ENCODE assay signal across 20 cellular contexts in the genomic region with DNA sequence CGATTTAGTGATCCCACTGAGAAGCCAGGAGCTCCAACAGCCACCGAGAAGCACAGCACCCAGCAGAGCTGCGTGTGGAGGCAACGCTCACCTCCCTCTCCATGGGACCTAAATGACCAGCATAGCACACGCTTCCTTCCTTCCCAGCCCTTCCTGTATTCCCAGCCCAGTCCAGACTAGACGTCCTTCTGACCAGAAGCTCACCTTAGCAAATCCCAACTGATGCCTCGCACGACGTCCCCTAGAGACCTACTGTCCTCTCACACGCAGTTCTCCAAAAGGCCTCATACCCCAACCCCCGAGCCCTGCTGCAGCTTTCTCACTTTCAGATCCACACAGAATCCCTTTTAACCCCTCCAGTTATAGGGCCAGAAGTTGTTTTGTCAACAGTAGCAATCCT.
A peak's percentile ranks its signal among the peaks of the same experiment; 100 is the strongest.
DNase-seq lines count a peak whose midpoint lies in the region; ATAC-seq and TF ChIP-seq lines count a peak whose summit lies in the region.
"Had no signal": no experiment of that assay in that cellular context is flagged by ENCODE, and none has a peak within 500 bp of the region (broad histone marks: within the 10 kb centered on the region; RNA-seq: fewer than 3 reads in every experiment).

No MANE protein-coding gene starts in this region.

- peak in 3 of 4 donors; percentile 49 to 82 (median 56) for ATAC-seq in heart left ventricle
- no peak for ATAC-seq in Right ventricle myocardium superior (ENCODE audit: poor library complexity)
- no peak for ATAC-seq in gastrocnemius medialis
- no peak for ATAC-seq in HG02678 (IDR thresholded peaks at IDR 0.05; ENCODE audit: unreplicated experiment)

- WGBS in heart left ventricle, 4 donors: 53 to 71% (median 63%) methylated on average over 11 of the region's 11 CpGs
- 92% methylated on average over 11 of the region's 11 CpGs for WGBS in hepatocyte (ENCODE audit: low lambda C conversion rate, missing lambda C conversion rate)

- in situ Hi-C loops in gastrocnemius medialis (cut with MboI; ENCODE audit: low sequenced_read_pairs in 4 of 4): no loop called here

- TF ChIP-seq CTCF in heart left ventricle (IDR thresholded peaks at IDR 0.05) (no peak), hepatocyte (IDR thresholded peaks at IDR 0.05; ENCODE audit: poor library complexity) (no peak), gastrocnemius medialis (IDR thresholded peaks at IDR 0.05 in 4 of 5, conservative IDR thresholded peaks at IDR 0.05 in 1 of 5) (no peak), ascending aorta (IDR thresholded peaks at IDR 0.05) (no peak)

- H3K27ac ChIP-seq in heart left ventricle (peak overlapping the region in 9 of 12 donors; percentile 26 to 77 (median 48)), hepatocyte (peak overlapping the region; percentile 85), gastrocnemius medialis (peak overlapping the region; percentile 46 to 76 (median 68)), ascending aorta (no peak overlapping the region)

- H3K4me1 ChIP-seq in heart left ventricle (peaks cover 0 to 37% (median 27%) of the 10 kb centered on the region in 12 donors), hepatocyte (ENCODE audit: insufficient read depth) (peaks cover 23% of the 10 kb centered on the region), gastrocnemius medialis (peaks cover 22 to 38% of the 10 kb centered on the region in 2 donors), ascending aorta (peaks cover 0 to 5% of the 10 kb centered on the region in 2 donors)
- H3K4me1 ChIP-seq: BE2C had no signal

- H3K36me3 ChIP-seq in heart left ventricle (peaks cover 0 to 7% (median 0%) of the 10 kb centered on the region in 9 donors), hepatocyte (replicated peaks; ENCODE audit: insufficient read depth, low read depth) (no peaks in the 10 kb centered on the region), gastrocnemius medialis (no peaks in the 10 kb centered on the region), ascending aorta (no peaks in the 10 kb centered on the region)
- H3K36me3 ChIP-seq: BE2C, MG63 had no signal

- no peak overlapping the region for H3K4me3 ChIP-seq in heart left ventricle
- no peak overlapping the region for H3K4me3 ChIP-seq in hepatocyte
- H3K4me3 ChIP-seq in gastrocnemius medialis: no peak overlapping the region
- H3K4me3 ChIP-seq in ascending aorta: no peak overlapping the region
- H3K4me3 ChIP-seq: MG63 had no signal

- DNase-seq in heart left ventricle (peak in 3 of 5 donors; percentile 34 to 62 (median 56)), Right ventricle myocardium superior (no peak), hepatocyte (ENCODE audit: low spot score) (no peak), gastrocnemius medialis (no peak), NCI-H1417 (lab: John Stamatoyannopoulos, UW) (no peak), ascending aorta (ENCODE audit: low spot score in 2 of 2) (no peak)
- no peak for DNase-seq in activated CD4-positive, alpha-beta T cell treated with anti-CD3 and anti-CD28 coated beads, Interleukin-2, amount 50 U/mL, for 48 hours
- DNase-seq: BE2C; CD4-positive, alpha-beta memory T cell; DMS153; GDM1; H7; Kasumi-1; MG63; NCI-H1048; NCI-H1436 treated with DMSO at 0.1 percent for 48 hours; NCI-H2029; NCI-H774; SHP77 had no signal

- no peak overlapping the region for H2AFZ ChIP-seq in hepatocyte

- no peaks in the 10 kb centered on the region for H3K9me2 ChIP-seq in hepatocyte (replicated peaks; ENCODE audit: insufficient read depth)

- intact Hi-C loops in heart left ventricle (cut with DNase I) (no loop called here), Right ventricle myocardium superior (cut with DNase I) (no loop called here), gastrocnemius medialis (cut with DNase I; ENCODE audit: low total_unique reads) (no loop called here), ascending aorta (cut with DNase I) (no loop called here)

- H3K9me3 ChIP-seq in heart left ventricle (no peaks in the 10 kb centered on the region), hepatocyte (ENCODE audit: low read depth) (no peaks in the 10 kb centered on the region), gastrocnemius medialis (no peaks in the 10 kb centered on the region), ascending aorta (no peaks in the 10 kb centered on the region)
- H3K9me3 ChIP-seq: BE2C, MG63 had no signal

- no peaks in the 10 kb centered on the region for H4K20me1 ChIP-seq in hepatocyte (ENCODE audit: insufficient read depth, poor library complexity, severe bottlenecking)

- no peak for TF ChIP-seq POLR2A in heart left ventricle (IDR thresholded peaks at IDR 0.05)
- TF ChIP-seq POLR2A in gastrocnemius medialis (IDR thresholded peaks at IDR 0.05): no peak

- no peaks in the 10 kb centered on the region for H3K27me3 ChIP-seq in heart left ventricle
- no peaks in the 10 kb centered on the region for H3K27me3 ChIP-seq in hepatocyte
- no peaks in the 10 kb centered on the region for H3K27me3 ChIP-seq in gastrocnemius medialis
- H3K27me3 ChIP-seq in ascending aorta: no peaks in the 10 kb centered on the region
- H3K27me3 ChIP-seq: BE2C, MG63 had no signal

- no peak overlapping the region for H3K4me2 ChIP-seq in hepatocyte

- H3K79me2 ChIP-seq in hepatocyte: peaks cover 56% of the 10 kb centered on the region

Comparison
In these comparisons a context has a peak if more than half of its experiments do, and no peak if none do; other contexts are left out.
1. ATAC-seq: peak in heart left ventricle (3 of 4); none in Right ventricle myocardium superior (single experiment), gastrocnemius medialis (0 of 2) and HG02678 (single experiment).
2. DNase-seq: peak in heart left ventricle (3 of 5); none in Right ventricle myocardium superior (single experiment), hepatocyte (single experiment), gastrocnemius medialis (0 of 2), NCI-H1417 (0 of 3), activated CD4-positive, alpha-beta T cell treated with anti-CD3 and anti-CD28 coated beads, Interleukin-2, amount 50 U/mL, for 48 hours (0 of 2) and ascending aorta (0 of 2).
3. H3K27ac ChIP-seq: peak in heart left ventricle (9 of 12), hepatocyte (single experiment) and gastrocnemius medialis (4 of 4); none in ascending aorta (0 of 2).